Comparison of ENCODE assay signal across 8 cellular contexts in the genomic region with DNA sequence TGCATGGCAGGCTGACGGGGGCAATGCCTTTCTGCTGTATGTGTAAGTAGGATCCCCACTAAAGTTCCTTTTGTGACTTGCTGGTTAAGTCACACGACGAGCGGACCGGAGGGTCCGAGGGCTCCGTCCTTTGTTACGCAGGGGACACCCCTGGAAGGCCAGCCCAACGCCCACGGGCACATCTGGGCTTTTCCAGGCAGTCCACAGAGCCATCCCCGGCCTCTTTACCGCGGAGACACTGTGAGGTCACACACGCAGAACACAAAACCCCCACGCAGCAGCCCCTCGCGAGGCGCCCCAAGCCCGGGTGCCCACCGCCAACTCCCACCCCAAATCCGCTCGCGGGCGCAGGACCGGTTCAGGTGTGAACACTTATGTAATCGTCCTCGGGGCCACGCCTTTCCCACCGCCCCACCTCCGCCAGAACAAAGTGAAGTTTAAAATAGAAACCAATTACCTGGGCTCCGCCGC. TPM values are rescaled to one million over a fixed set of nuclear protein-coding genes. Genes with fewer than 3 reads are reported as not detected.
DNase-seq lines count a peak whose midpoint lies in the region; ATAC-seq and TF ChIP-seq lines count a peak whose summit lies in the region.

No MANE protein-coding gene starts in this region.

- H3K27me3 Mint-ChIP-seq in T-helper 17 cell, result peaks cover 23% of the 10 kb centered on the region
- no peaks in the 10 kb centered on the region for H3K27me3 Mint-ChIP-seq in dendritic cell treated with granulocyte-macrophage colony-stimulating factor and Interleukin-4, amounts not matched to agents 40 ng/mL and 50 ng/mL, for 4 days

- TF ChIP-seq POLR2A in testis (IDR thresholded peaks at IDR 0.05), result no peak

- peak; percentile 49 for ATAC-seq in T-helper 17 cell
- no peak for ATAC-seq in HG02981 (IDR thresholded peaks at IDR 0.05; ENCODE audit: unreplicated experiment)

- no peak for TF ChIP-seq CTCF in AG09309 (IDR thresholded peaks at IDR 0.05; ENCODE audit: control insufficient read depth, insufficient read depth, low read depth, low read length, missing control alignments)
- TF ChIP-seq CTCF in testis (IDR thresholded peaks at IDR 0.05), result no peak

- peak overlapping the region; percentile 95 for H3K4me3 Mint-ChIP-seq in T-helper 17 cell
- H3K4me3 Mint-ChIP-seq in dendritic cell treated with granulocyte-macrophage colony-stimulating factor and Interleukin-4, amounts not matched to agents 40 ng/mL and 50 ng/mL, for 4 days, result peak overlapping the region; percentile 92

- no peaks in the 10 kb centered on the region for H3K9me3 Mint-ChIP-seq in dendritic cell treated with granulocyte-macrophage colony-stimulating factor and Interleukin-4, amounts not matched to agents 40 ng/mL and 50 ng/mL, for 4 days

- peak overlapping the region; percentile 96 for H3K27ac Mint-ChIP-seq in T-helper 17 cell
- H3K27ac Mint-ChIP-seq in dendritic cell treated with granulocyte-macrophage colony-stimulating factor and Interleukin-4, amounts not matched to agents 40 ng/mL and 50 ng/mL, for 4 days, result peak overlapping the region; percentile 90

- peaks cover 41% of the 10 kb centered on the region for H3K4me1 ChIP-seq in HAP-1
- peaks cover 22% of the 10 kb centered on the region for H3K4me1 ChIP-seq in testis

- no peak for DNase-seq in AG09309 (ENCODE audit: low read depth)
- peak in 1 of 2 experiments; percentile 60 for DNase-seq in HAP-1 (ENCODE audit: low spot score in 2 of 2)
- DNase-seq in T-helper 17 cell, result peak in 2 of 3 donors; percentile 48 to 55
- DNase-seq in medulla oblongata (ENCODE audit: extremely low spot score), result peak; percentile 42
- peak; percentile 55 for DNase-seq in testis
- DNase-seq in mesenteric fat pad (ENCODE audit: low spot score), result no peak

- in situ Hi-C loops in HAP-1 (cut with MboI; ENCODE audit: low sequenced_read_pairs), result no loop called here

- intact Hi-C loops in dendritic cell treated with granulocyte-macrophage colony-stimulating factor and Interleukin-4, amounts not matched to agents 40 ng/mL and 50 ng/mL, for 4 days (cut with micrococcal nuclease), result loop anchor here (5.0 to 10.0 kb wide), 2 partner anchors 62 to 624 kb away; no protein-coding TSS in a partner anchor
- intact Hi-C loops in testis (cut with DNase I; ENCODE audit: low total_unique reads), result no loop called here

- peaks cover 45% of the 10 kb centered on the region for H3K4me1 Mint-ChIP-seq in T-helper 17 cell
- peaks cover 62% of the 10 kb centered on the region for H3K4me1 Mint-ChIP-seq in dendritic cell treated with granulocyte-macrophage colony-stimulating factor and Interleukin-4, amounts not matched to agents 40 ng/mL and 50 ng/mL, for 4 days (ENCODE audit: low read depth)

- H3K9me3 ChIP-seq in HAP-1 (no peaks in the 10 kb centered on the region), T-helper 17 cell (ENCODE audit: control insufficient read depth, low read length, poor library complexity, severe bottlenecking) (no peaks in the 10 kb centered on the region), testis (no peaks in the 10 kb centered on the region)

- 0 to 2% methylated on average over 15 to 32 of the region's 32 CpGs for WGBS in testis, 2 donors

- H3K36me3 ChIP-seq in HAP-1 (replicated peaks), result no peaks in the 10 kb centered on the region
- no peaks in the 10 kb centered on the region for H3K36me3 ChIP-seq in testis (ENCODE audit: low read depth, missing control alignments)

- no peaks in the 10 kb centered on the region for H3K27me3 ChIP-seq in HAP-1 (ENCODE audit: low read depth)
- H3K27me3 ChIP-seq in testis, result no peaks in the 10 kb centered on the region

- H3K4me3 ChIP-seq in AG09309 (ENCODE audit: control insufficient read depth, low read depth, low read length), result peak overlapping the region; percentile 96
- peak overlapping the region; percentile 56 for H3K4me3 ChIP-seq in HAP-1
- H3K4me3 ChIP-seq in testis, result peak overlapping the region; percentile 78 to 92

- no peaks in the 10 kb centered on the region for H3K36me3 Mint-ChIP-seq in T-helper 17 cell (ENCODE audit: low read depth)
- peaks cover 57% of the 10 kb centered on the region for H3K36me3 Mint-ChIP-seq in dendritic cell treated with granulocyte-macrophage colony-stimulating factor and Interleukin-4, amounts not matched to agents 40 ng/mL and 50 ng/mL, for 4 days (ENCODE audit: low read depth)

- H3K27ac ChIP-seq in testis, result peak overlapping the region; percentile 91 to 96

RNA-seq across cellular contexts. Expression of a gene that starts 4.3 kb away (rescaled TPM):
- 10 to 100 TPM; 16.5 to 29.6 TPM for total RNA-seq in T-helper 17 cell
- total RNA-seq in testis, result 100 to 1,000 TPM; 189 to 212 TPM
- 79.0 TPM for polyA plus RNA-seq in testis (ENCODE audit: insufficient read depth, low read depth, low replicate concordance)
- total RNA-seq in mesenteric fat pad, result 20.3 TPM

Comparison
In these comparisons a context has a peak if more than half of its experiments do, and no peak if none do; other contexts are left out.
1. DNase-seq: peak in T-helper 17 cell (2 of 3), medulla oblongata (single experiment) and testis (single experiment); none in AG09309 (single experiment) and mesenteric fat pad (single experiment).
2. Peak in every context shown above with its lines, with median percentiles within 50 percentile points of each other: H3K4me3 ChIP-seq.